Comparison of ENCODE assay signal across 15 cellular contexts in the genomic region with DNA sequence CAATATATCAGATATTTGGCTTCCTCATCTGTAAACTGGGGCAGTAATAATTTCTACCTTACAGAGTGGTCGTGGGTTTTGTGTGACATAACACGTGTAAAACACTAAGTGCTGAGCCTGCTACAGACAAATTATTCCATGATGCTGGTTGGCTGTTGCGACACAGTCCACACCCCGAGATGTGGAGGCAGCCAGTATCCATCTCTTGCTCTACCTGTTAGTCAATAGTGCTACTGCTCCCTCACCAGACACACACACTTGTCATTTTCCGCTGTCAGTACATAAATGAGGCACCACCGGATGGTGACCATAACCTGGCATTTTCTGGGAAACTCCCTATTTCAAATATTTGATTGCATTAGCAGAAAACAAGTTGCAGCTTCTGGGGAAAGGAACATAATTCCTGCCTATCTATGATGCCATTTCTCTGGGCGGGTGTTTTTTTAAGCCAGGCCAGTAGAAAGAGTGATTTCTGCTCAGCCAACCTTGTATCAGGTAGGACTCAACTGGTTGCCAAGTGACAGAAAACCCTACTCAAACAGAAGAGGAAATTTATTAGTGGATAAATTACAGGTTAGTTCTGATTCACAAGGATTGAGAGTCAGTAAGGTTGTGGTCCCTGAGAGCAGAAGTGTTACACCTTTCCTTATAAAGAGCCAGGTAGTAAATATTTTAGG. TPM values are rescaled to one million over a fixed set of nuclear protein-coding genes. Genes with fewer than 3 reads are reported as not detected.
DNase-seq lines count a peak whose midpoint lies in the region; ATAC-seq and TF ChIP-seq lines count a peak whose summit lies in the region.
"Had no signal": no experiment of that assay in that cellular context is flagged by ENCODE, and none has a peak within 500 bp of the region (broad histone marks: within the 10 kb centered on the region; RNA-seq: fewer than 3 reads in every experiment).

No MANE protein-coding gene starts in this region.

- peak overlapping the region in 1 of 2 donors; percentile 64 for H3K27ac Mint-ChIP-seq in natural killer cell treated with Interleukin-12 subunit alpha and Interleukin-12 subunit beta and Interleukin-15 and Interleukin-18, amount 100 ng/mL, for 72 hours
- H3K27ac Mint-ChIP-seq in natural killer cell (no peak overlapping the region), T-helper 17 cell (peak overlapping the region; percentile 53), type B pancreatic cell (peak overlapping the region; percentile 43)
- H3K27ac Mint-ChIP-seq in CD8-positive, alpha-beta memory T cell, result no peak overlapping the region
- H3K27ac Mint-ChIP-seq: progenitor cell of endocrine pancreas had no signal

- ATAC-seq in natural killer cell treated with Interleukin-12 subunit alpha and Interleukin-12 subunit beta and Interleukin-15 and Interleukin-18, amount 100 ng/mL, for 72 hours, result peak in 1 of 2 donors; percentile 92
- ATAC-seq in natural killer cell (no peak), T-helper 17 cell (peak; percentile 76), foreskin keratinocyte (peak; percentile 28), GM21528 (IDR thresholded peaks at IDR 0.05; ENCODE audit: low FRiP score, unreplicated experiment) (no peak)
- ATAC-seq: HCT116 had no signal

- H3K4me1 ChIP-seq in foreskin keratinocyte (no peaks in the 10 kb centered on the region), BE2C (no peaks in the 10 kb centered on the region)
- H3K4me1 ChIP-seq in CD8-positive, alpha-beta memory T cell (ENCODE audit: insufficient read depth, low read length), result no peaks in the 10 kb centered on the region
- H3K4me1 ChIP-seq: uterus had no signal

- H3K4me3 ChIP-seq in BE2C (ENCODE audit: low read depth, low read length), result no peak overlapping the region
- H3K4me3 ChIP-seq in CD8-positive, alpha-beta memory T cell (ENCODE audit: low read length), result no peak overlapping the region
- H3K4me3 ChIP-seq: BLaER1, uterus had no signal

- intact Hi-C loops in natural killer cell (cut with micrococcal nuclease), result loop anchor here (2.0 kb wide), 1 partner anchor 1215 kb away; no protein-coding TSS in a partner anchor

- H3K9me3 Mint-ChIP-seq in natural killer cell treated with Interleukin-12 subunit alpha and Interleukin-12 subunit beta and Interleukin-15 and Interleukin-18, amount 100 ng/mL, for 72 hours, result no peaks in the 10 kb centered on the region
- no peaks in the 10 kb centered on the region for H3K9me3 Mint-ChIP-seq in natural killer cell
- H3K9me3 Mint-ChIP-seq in type B pancreatic cell, result no peaks in the 10 kb centered on the region
- no peaks in the 10 kb centered on the region for H3K9me3 Mint-ChIP-seq in CD8-positive, alpha-beta memory T cell

- H3K9me3 ChIP-seq in T-helper 17 cell (ENCODE audit: control insufficient read depth, low read length, poor library complexity, severe bottlenecking), result no peaks in the 10 kb centered on the region
- no peaks in the 10 kb centered on the region for H3K9me3 ChIP-seq in BE2C
- no peaks in the 10 kb centered on the region for H3K9me3 ChIP-seq in CD8-positive, alpha-beta memory T cell (ENCODE audit: low read length)
- H3K9me3 ChIP-seq: BLaER1, uterus had no signal

- CTCF ChIA-PET in CD8-positive, alpha-beta memory T cell (lab: Charles Lee), result interaction anchor here (1.8 to 2.1 kb wide), 2 partner anchors 88 to 1215 kb away, joined by 6 to 8 read pairs; no protein-coding TSS in a partner anchor

- peaks cover 3% of the 10 kb centered on the region for H3K36me3 ChIP-seq in BE2C
- H3K36me3 ChIP-seq in CD8-positive, alpha-beta memory T cell (ENCODE audit: insufficient read depth, low read length), result no peaks in the 10 kb centered on the region
- H3K36me3 ChIP-seq: uterus had no signal

- no peak for DNase-seq in natural killer cell treated with Interleukin-12 subunit alpha and Interleukin-12 subunit beta and Interleukin-15 and Interleukin-18, amount 100 ng/mL, for 72 hours (ENCODE audit: low spot score)
- no peak for DNase-seq in natural killer cell
- DNase-seq in T-helper 17 cell, result no peak
- DNase-seq in foreskin keratinocyte, result peak in 1 of 2 donors; percentile 4
- no peak for DNase-seq in type B pancreatic cell (ENCODE audit: extremely low spot score, unreplicated experiment)
- no peak for DNase-seq in BE2C
- no peak for DNase-seq in CD8-positive, alpha-beta memory T cell
- DNase-seq: GF-D8, hippocampal formation, Right ventricle myocardium superior, uterus had no signal

- H3K27me3 Mint-ChIP-seq in natural killer cell treated with Interleukin-12 subunit alpha and Interleukin-12 subunit beta and Interleukin-15 and Interleukin-18, amount 100 ng/mL, for 72 hours, result no peaks in the 10 kb centered on the region
- H3K27me3 Mint-ChIP-seq in natural killer cell (ENCODE audit: low read depth in 2 of 2) (no peaks in the 10 kb centered on the region), T-helper 17 cell (no peaks in the 10 kb centered on the region), type B pancreatic cell (no peaks in the 10 kb centered on the region)
- no peaks in the 10 kb centered on the region for H3K27me3 Mint-ChIP-seq in CD8-positive, alpha-beta memory T cell
- H3K27me3 Mint-ChIP-seq: progenitor cell of endocrine pancreas had no signal

- TF ChIP-seq CTCF in natural killer cell (IDR thresholded peaks at IDR 0.05), result no peak
- no peak for TF ChIP-seq CTCF in foreskin keratinocyte (conservative IDR thresholded peaks at IDR 0.05)
- TF ChIP-seq CTCF in type B pancreatic cell (conservative IDR thresholded peaks at IDR 0.05), result no peak
- no peak for TF ChIP-seq CTCF in BE2C (IDR thresholded peaks at IDR 0.05; ENCODE audit: low read depth, low read length)

- no peak overlapping the region for H3K27ac ChIP-seq in foreskin keratinocyte
- H3K27ac ChIP-seq in CD8-positive, alpha-beta memory T cell (ENCODE audit: low read depth, low read length), result no peak overlapping the region
- H3K27ac ChIP-seq: BLaER1, uterus had no signal

- H3K4me1 Mint-ChIP-seq in natural killer cell treated with Interleukin-12 subunit alpha and Interleukin-12 subunit beta and Interleukin-15 and Interleukin-18, amount 100 ng/mL, for 72 hours (ENCODE audit: low read depth in 2 of 2), result peaks cover 0 to 17% of the 10 kb centered on the region in 2 donors
- H3K4me1 Mint-ChIP-seq in natural killer cell, result no peaks in the 10 kb centered on the region
- peaks cover 10% of the 10 kb centered on the region for H3K4me1 Mint-ChIP-seq in T-helper 17 cell
- H3K4me1 Mint-ChIP-seq in type B pancreatic cell (ENCODE audit: unreplicated experiment), result peaks cover 4% of the 10 kb centered on the region
- no peaks in the 10 kb centered on the region for H3K4me1 Mint-ChIP-seq in CD8-positive, alpha-beta memory T cell

- H3K36me3 Mint-ChIP-seq in natural killer cell treated with Interleukin-12 subunit alpha and Interleukin-12 subunit beta and Interleukin-15 and Interleukin-18, amount 100 ng/mL, for 72 hours, result no peaks in the 10 kb centered on the region
- H3K36me3 Mint-ChIP-seq in natural killer cell, result no peaks in the 10 kb centered on the region
- H3K36me3 Mint-ChIP-seq in T-helper 17 cell (ENCODE audit: low read depth), result no peaks in the 10 kb centered on the region
- no peaks in the 10 kb centered on the region for H3K36me3 Mint-ChIP-seq in type B pancreatic cell
- H3K36me3 Mint-ChIP-seq in CD8-positive, alpha-beta memory T cell, result peaks cover 0 to 6% (median 0%) of the 10 kb centered on the region in 3 donors

- POLR2A ChIA-PET in CD8-positive, alpha-beta memory T cell (lab: Charles Lee), result interaction anchor here (0.6 to 0.7 kb wide), 2 partner anchors 109 to 144 kb away, joined by 3 to 8 read pairs; no protein-coding TSS in a partner anchor

- H3K27me3 ChIP-seq in foreskin keratinocyte, result no peaks in the 10 kb centered on the region
- H3K27me3 ChIP-seq in BE2C, result no peaks in the 10 kb centered on the region
- no peaks in the 10 kb centered on the region for H3K27me3 ChIP-seq in CD8-positive, alpha-beta memory T cell (ENCODE audit: insufficient read depth, low read length, poor library complexity, severe bottlenecking)
- H3K27me3 ChIP-seq: BLaER1, uterus had no signal

- peak overlapping the region; percentile 18 for H3K4me3 Mint-ChIP-seq in natural killer cell treated with Interleukin-12 subunit alpha and Interleukin-12 subunit beta and Interleukin-15 and Interleukin-18, amount 100 ng/mL, for 72 hours
- H3K4me3 Mint-ChIP-seq in natural killer cell (no peak overlapping the region), T-helper 17 cell (no peak overlapping the region), type B pancreatic cell (no peak overlapping the region)
- no peak overlapping the region for H3K4me3 Mint-ChIP-seq in CD8-positive, alpha-beta memory T cell

RNA-seq across cellular contexts. Expression of a gene that starts 24.1 kb away (rescaled TPM):
- total RNA-seq in natural killer cell treated with Interleukin-12 subunit alpha and Interleukin-12 subunit beta and Interleukin-15 and Interleukin-18, amount 100 ng/mL, for 72 hours, result 10 to 100 TPM; 54.0 to 58.4 TPM
- total RNA-seq in natural killer cell (10 to 100 TPM; 71.8 to 83.2 (median 74.5) TPM), T-helper 17 cell (10 to 100 TPM; 73.8 to 74.9 TPM), foreskin keratinocyte (81.2 and 86.4 TPM in 2 replicates), type B pancreatic cell (ENCODE audit: low replicate concordance) (63.4 and 73.5 TPM in 2 replicates)
- 38.7 and 47.0 TPM in 2 replicates for polyA plus RNA-seq in foreskin keratinocyte
- polyA plus RNA-seq in BE2C (2012; ENCODE audit: insufficient read depth, insufficient read length, low read depth), result 84.8 TPM
- 10 to 100 TPM; 89.8 to 90.3 TPM for total RNA-seq in CD8-positive, alpha-beta memory T cell
- polyA plus RNA-seq in CD8-positive, alpha-beta memory T cell, result 90.6 TPM

Comparison
In these comparisons a context has a peak if more than half of its experiments do, and no peak if none do; other contexts are left out.
1. ATAC-seq: peak in T-helper 17 cell (single experiment) and foreskin keratinocyte (single experiment); none in natural killer cell (0 of 3) and GM21528 (single experiment).
2. H3K27ac Mint-ChIP-seq: peak in T-helper 17 cell (single experiment) and type B pancreatic cell (single experiment); none in natural killer cell (0 of 2) and CD8-positive, alpha-beta memory T cell (0 of 8).